28 cellular contexts compared by ENCODE assay signal in the genomic region with DNA sequence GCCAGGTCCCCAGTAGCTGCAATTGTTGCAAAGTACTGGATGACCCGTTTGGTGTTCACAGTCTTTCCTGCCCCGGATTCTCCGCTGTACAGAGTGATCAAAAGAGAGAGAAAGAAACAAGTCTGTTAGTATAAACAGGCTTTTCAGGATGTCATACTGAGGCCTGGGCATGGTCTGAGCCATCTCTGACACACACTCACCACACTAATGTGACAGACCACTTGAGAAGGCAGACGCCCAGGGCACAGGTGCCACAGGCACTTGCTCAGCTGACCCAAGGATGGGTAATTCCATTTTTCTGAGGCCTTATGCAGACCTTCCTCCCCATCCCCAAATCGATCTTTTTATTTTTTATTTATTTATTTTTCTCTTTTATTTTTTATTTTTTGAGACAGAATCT.
"Had no signal": no experiment of that assay in that cellular context is flagged by ENCODE, and none has a peak within 500 bp of the region (broad histone marks: within the 10 kb centered on the region; RNA-seq: fewer than 3 reads in every experiment).

No MANE protein-coding gene starts in this region.

- H3K4me3 Mint-ChIP-seq: naive B cell; neural crest cell; stimulated activated effector memory CD8-positive, alpha-beta T cell treated with anti-CD3 and anti-CD28 coated beads, Interleukin-12 subunit alpha, Interleukin-12 subunit beta, amount 100 ng/mL, for 72 hours; stimulated activated naive CD8-positive, alpha-beta T cell treated with anti-CD3 and anti-CD28 coated beads, Interleukin-15, Interleukin-2, amounts not matched to agents 100 ng/mL and 50 ng/mL, for 24 hours; type B pancreatic cell had no signal

- H3K4me3 ChIP-seq: left ventricle myocardium inferior, lung, mucosa of descending colon, pancreas, prostate gland, spleen, suprapubic skin, thoracic aorta, tibial nerve, uterus had no signal

- H3K36me3 ChIP-seq: left ventricle myocardium inferior, pancreas, prostate gland, thoracic aorta, uterus had no signal

- H3K9me3 Mint-ChIP-seq: naive B cell; nephron; neural crest cell; stimulated activated effector memory CD8-positive, alpha-beta T cell treated with anti-CD3 and anti-CD28 coated beads, Interleukin-12 subunit alpha, Interleukin-12 subunit beta, amount 100 ng/mL, for 72 hours; stimulated activated naive CD8-positive, alpha-beta T cell treated with anti-CD3 and anti-CD28 coated beads, Interleukin-15, Interleukin-2, amounts not matched to agents 100 ng/mL and 50 ng/mL, for 24 hours; type B pancreatic cell had no signal

- H3K36me3 Mint-ChIP-seq: stimulated activated effector memory CD8-positive, alpha-beta T cell treated with anti-CD3 and anti-CD28 coated beads, Interleukin-12 subunit alpha, Interleukin-12 subunit beta, amount 100 ng/mL, for 72 hours; type B pancreatic cell had no signal

- H3K27ac ChIP-seq: left ventricle myocardium inferior, pancreas, prostate gland, spleen, suprapubic skin, thoracic aorta, tibial nerve, uterus had no signal

- H3K27me3 Mint-ChIP-seq: stimulated activated naive CD8-positive, alpha-beta T cell treated with anti-CD3 and anti-CD28 coated beads, Interleukin-15, Interleukin-2, amounts not matched to agents 100 ng/mL and 50 ng/mL, for 24 hours; type B pancreatic cell had no signal

- FAIRE-seq: islet of Langerhans, pancreas, small intestine had no signal

- H3K4me1 ChIP-seq: left ventricle myocardium inferior, pancreas, prostate gland, tibial nerve, uterus had no signal

- H3K4me1 Mint-ChIP-seq: neural crest cell had no signal

- H3K27ac Mint-ChIP-seq: nephron; stimulated activated effector memory CD8-positive, alpha-beta T cell treated with anti-CD3 and anti-CD28 coated beads, Interleukin-12 subunit alpha, Interleukin-12 subunit beta, amount 100 ng/mL, for 72 hours; stimulated activated naive CD8-positive, alpha-beta T cell treated with anti-CD3 and anti-CD28 coated beads, Interleukin-15, Interleukin-2, amounts not matched to agents 100 ng/mL and 50 ng/mL, for 24 hours; type B pancreatic cell had no signal

- H3K9me3 ChIP-seq: left ventricle myocardium inferior, mucosa of descending colon, pancreas, prostate gland, spleen, suprapubic skin, thoracic aorta, tibial nerve, uterus had no signal

- ATAC-seq: mucosa of descending colon; pancreas; right cardiac atrium; sciatic nerve; stimulated activated effector memory CD8-positive, alpha-beta T cell treated with anti-CD3 and anti-CD28 coated beads, Interleukin-12 subunit alpha, Interleukin-12 subunit beta, amount 100 ng/mL, for 72 hours had no signal

- H3K27me3 ChIP-seq: pancreas, spleen, suprapubic skin, tibial nerve, uterus had no signal

- DNase-seq: head of caudate nucleus; hippocampal formation; left ventricle myocardium inferior; midbrain; mucosa of descending colon; naive B cell; nucleus accumbens; pancreas; posterior cingulate gyrus; retina; right cardiac atrium; small intestine; spleen; stimulated activated CD4-positive, alpha-beta T cell treated with anti-CD3 and anti-CD28 coated beads, Interleukin-4, amount 100 ng/mL, for 24 hours; stimulated activated naive CD4-positive, alpha-beta T cell; uterus had no signal
